6 cellular contexts compared by ENCODE assay signal in genomic region chr2:74441111-74441689, GRCh38. TPM values are rescaled to one million over a fixed set of nuclear protein-coding genes. Genes with fewer than 3 reads are reported as not detected.
DNase-seq lines count a peak whose midpoint lies in the region; ATAC-seq and TF ChIP-seq lines count a peak whose summit lies in the region.

No MANE protein-coding gene starts in this region.

- no peak for ATAC-seq in activated T-cell treated with anti-CD3 and anti-CD28 coated beads, Interleukin-2, amount 50 U/mL, for 72 hours (replicated peaks in 1 of 2)

- no peaks in the 10 kb centered on the region for H3K9me3 Mint-ChIP-seq in activated T-cell treated with anti-CD3 and anti-CD28 coated beads, Interleukin-2, amount 50 U/mL, for 72 hours

- no peak for TF ChIP-seq CTCF in uterus (IDR thresholded peaks at IDR 0.05)

- peak overlapping the region; percentile 84 for H3K9ac ChIP-seq in iPS-15b (ENCODE audit: low read depth, low read length)

- TF ChIP-seq POLR2A in uterus (IDR thresholded peaks at IDR 0.05) = no peak

- no peaks in the 10 kb centered on the region for H3K9me3 ChIP-seq in iPS-15b (ENCODE audit: control insufficient read depth, insufficient read depth, low read length)
- H3K9me3 ChIP-seq in uterus = no peaks in the 10 kb centered on the region

- H3K4me1 ChIP-seq in iPS-15b (ENCODE audit: control insufficient read depth, insufficient read depth, low read length) (peaks cover 17% of the 10 kb centered on the region), uterus (peaks cover 0 to 9% of the 10 kb centered on the region in 2 donors)

- no peaks in the 10 kb centered on the region for H3K36me3 Mint-ChIP-seq in activated T-cell treated with anti-CD3 and anti-CD28 coated beads, Interleukin-2, amount 50 U/mL, for 72 hours (ENCODE audit: insufficient read depth in 2 of 2)

- H3K4me3 ChIP-seq in iPS-15b (ENCODE audit: low read depth, low read length) (peak overlapping the region; percentile 91), uterus (peak overlapping the region; percentile 39 to 45)

- peaks cover 2% of the 10 kb centered on the region for H3K27me3 ChIP-seq in iPS-15b (ENCODE audit: control insufficient read depth, insufficient read depth, low read length)
- H3K27me3 ChIP-seq in uterus = peaks cover 0 to 5% of the 10 kb centered on the region in 2 donors

- H3K4me1 Mint-ChIP-seq in activated T-cell treated with anti-CD3 and anti-CD28 coated beads, Interleukin-2, amount 50 U/mL, for 72 hours (ENCODE audit: low read depth) = peaks cover 10% of the 10 kb centered on the region

- H3K27ac ChIP-seq in uterus = peak overlapping the region; percentile 73 to 82

- no peak overlapping the region for H3K27ac Mint-ChIP-seq in activated T-cell treated with anti-CD3 and anti-CD28 coated beads, Interleukin-2, amount 50 U/mL, for 72 hours

- peaks cover 47% of the 10 kb centered on the region for H3K27me3 Mint-ChIP-seq in activated T-cell treated with anti-CD3 and anti-CD28 coated beads, Interleukin-2, amount 50 U/mL, for 72 hours (ENCODE audit: low read depth)

- intact Hi-C loops in uterus (cut with DNase I; ENCODE audit: low total_unique reads) = no loop called here

- H3K36me3 ChIP-seq in iPS-15b (ENCODE audit: control insufficient read depth, insufficient read depth, low read length) = no peaks in the 10 kb centered on the region
- no peaks in the 10 kb centered on the region for H3K36me3 ChIP-seq in uterus

- DNase-seq in activated T-cell treated with anti-CD3 and anti-CD28 coated beads, Interleukin-2, amount 50 U/mL, for 72 hours = no peak
- DNase-seq in activated T-cell treated with anti-CD3 and anti-CD28 coated beads for 4 hours = no peak
- DNase-seq in uterus = no peak
- no peak for DNase-seq in NK-92 treated with Interleukin-12 subunit alpha and Interleukin-12 subunit beta, amount 100 ng/mL, for 24 hours (lab: John Stamatoyannopoulos, UW)
- DNase-seq in LoVo (ENCODE audit: low spot score) = no peak

- H3K4me3 Mint-ChIP-seq in activated T-cell treated with anti-CD3 and anti-CD28 coated beads, Interleukin-2, amount 50 U/mL, for 72 hours = peak overlapping the region; percentile 65 to 78

RNA-seq across cellular contexts. Expression of gene RTKN, which starts 0.5 kb away (rescaled TPM):
- 1 to 10 TPM; 3.1 to 4.8 TPM for total RNA-seq in activated T-cell treated with anti-CD3 and anti-CD28 coated beads, Interleukin-2, amount 50 U/mL, for 72 hours
- total RNA-seq in uterus = 10 to 100 TPM in 2 of 4 donors, 1 to 10 TPM in 2; 9.8 to 36.3 (median 12.0) TPM

RNA-seq across cellular contexts. Expression of gene INO80B, which starts 13.7 kb away (rescaled TPM):
- 10 to 100 TPM; 39.2 to 44.1 TPM for total RNA-seq in activated T-cell treated with anti-CD3 and anti-CD28 coated beads, Interleukin-2, amount 50 U/mL, for 72 hours
- 10 to 100 TPM; 28.5 to 63.3 (median 48.0) TPM for total RNA-seq in uterus

RNA-seq across cellular contexts. Expression of gene WBP1, which starts 17.0 kb away (rescaled TPM):
- total RNA-seq in activated T-cell treated with anti-CD3 and anti-CD28 coated beads, Interleukin-2, amount 50 U/mL, for 72 hours = 10 to 100 TPM; 65.0 to 87.7 TPM
- 10 to 100 TPM; 25.4 to 74.2 (median 50.8) TPM for total RNA-seq in uterus

RNA-seq across cellular contexts. Expression of gene WDR54, which starts 19.7 kb away (rescaled TPM):
- total RNA-seq in activated T-cell treated with anti-CD3 and anti-CD28 coated beads, Interleukin-2, amount 50 U/mL, for 72 hours = 10 to 100 TPM; 67.6 to 67.9 TPM
- total RNA-seq in uterus = 10 to 100 TPM in 3 of 4 donors, not detected in 1; 12.3 to 19.7 (median 16.3) TPM

RNA-seq across cellular contexts. Expression of gene C2orf81, which starts 19.8 kb away (rescaled TPM):
- total RNA-seq in activated T-cell treated with anti-CD3 and anti-CD28 coated beads, Interleukin-2, amount 50 U/mL, for 72 hours = 1 to 10 TPM; 3.7 to 4.9 TPM
- 1 to 10 TPM in 3 of 4 donors, not detected in 1; 2.1 to 5.7 (median 2.9) TPM for total RNA-seq in uterus
